17 cellular contexts compared by ENCODE assay signal in genomic region chr18:79853993-79854364, GRCh38. TPM values are rescaled to one million over a fixed set of nuclear protein-coding genes. Genes with fewer than 3 reads are reported as not detected.
DNase-seq lines count a peak whose midpoint lies in the region; ATAC-seq and TF ChIP-seq lines count a peak whose summit lies in the region.
"Had no signal": no experiment of that assay in that cellular context is flagged by ENCODE, and none has a peak within 500 bp of the region (broad histone marks: within the 10 kb centered on the region; RNA-seq: fewer than 3 reads in every experiment).

No MANE protein-coding gene starts in this region.

- no peak for TF ChIP-seq POLR2A in Peyer's patch (IDR thresholded peaks at IDR 0.05)

- no peak overlapping the region for H3K4me3 Mint-ChIP-seq in type B pancreatic cell
- H3K4me3 Mint-ChIP-seq: CD8-positive, alpha-beta memory T cell had no signal

- peaks cover 16% of the 10 kb centered on the region for H3K4me1 Mint-ChIP-seq in type B pancreatic cell (ENCODE audit: unreplicated experiment)

- ATAC-seq in left lobe of liver (no peak), HG02642 (IDR thresholded peaks at IDR 0.05; ENCODE audit: poor library complexity, unreplicated experiment) (no peak), HG03196 (IDR thresholded peaks at IDR 0.05; ENCODE audit: unreplicated experiment) (no peak)

- H3K27ac ChIP-seq in Peyer's patch = no peak overlapping the region
- H3K27ac ChIP-seq: GM23248 had no signal

- peaks cover 0 to 7% (median 0%) of the 10 kb centered on the region in 4 donors for H3K4me1 ChIP-seq in Peyer's patch
- H3K4me1 ChIP-seq: BE2C had no signal

- H3K36me3 Mint-ChIP-seq in type B pancreatic cell = no peaks in the 10 kb centered on the region
- H3K36me3 Mint-ChIP-seq: CD8-positive, alpha-beta memory T cell had no signal

- H3K27me3 Mint-ChIP-seq in type B pancreatic cell = peaks cover 6% of the 10 kb centered on the region

- H3K36me3 ChIP-seq in Peyer's patch = no peaks in the 10 kb centered on the region
- H3K36me3 ChIP-seq: BE2C had no signal

- H3K27ac Mint-ChIP-seq in type B pancreatic cell = no peak overlapping the region
- H3K27ac Mint-ChIP-seq: CD8-positive, alpha-beta memory T cell had no signal

- DNase-seq in activated effector memory CD4-positive, alpha-beta T cell treated with anti-CD3 and anti-CD28 coated beads, Interleukin-2, amount 50 U/mL, for 16 hours = peak; percentile 51
- DNase-seq in activated effector memory CD4-positive, alpha-beta T cell treated with Interleukin-2 at 50 U/mL for 16 hours = no peak
- peak; percentile 12 to 34 (median 26) for DNase-seq in Peyer's patch
- DNase-seq in left lobe of liver (ENCODE audit: low spot score) = peak; percentile 22
- peak; percentile 55 for DNase-seq in type B pancreatic cell (ENCODE audit: extremely low spot score, unreplicated experiment)
- DNase-seq: BE2C; CD8-positive, alpha-beta memory T cell; GM23248; Karpas-422; MM.1S; NCI-H1105; NCI-H187; NCI-H446; SHP77 had no signal

- no peaks in the 10 kb centered on the region for H3K9me3 ChIP-seq in Peyer's patch
- H3K9me3 ChIP-seq: BE2C had no signal

- no peak overlapping the region for H3K4me3 ChIP-seq in Peyer's patch
- H3K4me3 ChIP-seq: GM23248 had no signal

- no peaks in the 10 kb centered on the region for H3K27me3 ChIP-seq in Peyer's patch
- H3K27me3 ChIP-seq: BE2C had no signal

- no peaks in the 10 kb centered on the region for H3K9me3 Mint-ChIP-seq in type B pancreatic cell
- H3K9me3 Mint-ChIP-seq: CD8-positive, alpha-beta memory T cell had no signal

- TF ChIP-seq CTCF in Peyer's patch (IDR thresholded peaks at IDR 0.05) (no peak), type B pancreatic cell (conservative IDR thresholded peaks at IDR 0.05) (no peak)

RNA-seq across cellular contexts. Expression of gene KCNG2, which starts 56.2 kb away (rescaled TPM):
- total RNA-seq in Peyer's patch = 1 to 10 TPM in 3 of 4 donors, not detected in 1; 2.3 to 3.8 (median 3.2) TPM
- not detected for total RNA-seq in left lobe of liver
- total RNA-seq in type B pancreatic cell (ENCODE audit: low replicate concordance) = 0.29 TPM in 1 of 2 replicates, not detected in the other
- total RNA-seq: CD8-positive, alpha-beta memory T cell; Daoy; GM23248 had no signal
